1 cellular context compared by ENCODE assay signal in genomic region chr3:64748244-64748894, GRCh38.
TF ChIP-seq lines count a peak whose summit lies in the region.

No MANE protein-coding gene starts in this region.

TF ChIP-seq in WTC11, 78 proteins besides CTCF, POLR2A, EP300 and RAD21 (continued from another document):
- TF ChIP-seq ZNF425 (CRISPR knock-in tag; conservative IDR thresholded peaks at IDR 0.05) (no peak), ZSCAN18 (CRISPR knock-in tag; IDR thresholded peaks at IDR 0.05) (0 out of 2 replicates have a peak, but pooled peaks have one; percentile 37), ATF1 (CRISPR knock-in tag; IDR thresholded peaks at IDR 0.05) (no peak), FOXK1 (CRISPR knock-in tag; IDR thresholded peaks at IDR 0.05) (0 out of 2 replicates have a peak, but pooled peaks have one; percentile 39), USF1 (CRISPR knock-in tag; IDR thresholded peaks at IDR 0.05) (no peak), CBFB (CRISPR knock-in tag; IDR thresholded peaks at IDR 0.05; ENCODE audit: low read depth) (no peak), USF2 (CRISPR knock-in tag; IDR thresholded peaks at IDR 0.05) (no peak), HMGA2 (CRISPR knock-in tag; IDR thresholded peaks at IDR 0.05) (no peak), TP53 (CRISPR knock-in tag; IDR thresholded peaks at IDR 0.05) (no peak), ERG (CRISPR knock-in tag; IDR thresholded peaks at IDR 0.05) (no peak), CREB1 (CRISPR knock-in tag; IDR thresholded peaks at IDR 0.05) (no peak), EMX1 (CRISPR knock-in tag; IDR thresholded peaks at IDR 0.05) (no peak), MXD4 (CRISPR knock-in tag; IDR thresholded peaks at IDR 0.05; ENCODE audit: borderline replicate concordance) (no peak), TCF7 (CRISPR knock-in tag; IDR thresholded peaks at IDR 0.05; ENCODE audit: low read depth) (no peak), ZNF512 (CRISPR knock-in tag; IDR thresholded peaks at IDR 0.05; ENCODE audit: borderline replicate concordance) (no peak)
TF ChIP-seq in WTC11: peak in this region for 3.
